In the genomic region with DNA sequence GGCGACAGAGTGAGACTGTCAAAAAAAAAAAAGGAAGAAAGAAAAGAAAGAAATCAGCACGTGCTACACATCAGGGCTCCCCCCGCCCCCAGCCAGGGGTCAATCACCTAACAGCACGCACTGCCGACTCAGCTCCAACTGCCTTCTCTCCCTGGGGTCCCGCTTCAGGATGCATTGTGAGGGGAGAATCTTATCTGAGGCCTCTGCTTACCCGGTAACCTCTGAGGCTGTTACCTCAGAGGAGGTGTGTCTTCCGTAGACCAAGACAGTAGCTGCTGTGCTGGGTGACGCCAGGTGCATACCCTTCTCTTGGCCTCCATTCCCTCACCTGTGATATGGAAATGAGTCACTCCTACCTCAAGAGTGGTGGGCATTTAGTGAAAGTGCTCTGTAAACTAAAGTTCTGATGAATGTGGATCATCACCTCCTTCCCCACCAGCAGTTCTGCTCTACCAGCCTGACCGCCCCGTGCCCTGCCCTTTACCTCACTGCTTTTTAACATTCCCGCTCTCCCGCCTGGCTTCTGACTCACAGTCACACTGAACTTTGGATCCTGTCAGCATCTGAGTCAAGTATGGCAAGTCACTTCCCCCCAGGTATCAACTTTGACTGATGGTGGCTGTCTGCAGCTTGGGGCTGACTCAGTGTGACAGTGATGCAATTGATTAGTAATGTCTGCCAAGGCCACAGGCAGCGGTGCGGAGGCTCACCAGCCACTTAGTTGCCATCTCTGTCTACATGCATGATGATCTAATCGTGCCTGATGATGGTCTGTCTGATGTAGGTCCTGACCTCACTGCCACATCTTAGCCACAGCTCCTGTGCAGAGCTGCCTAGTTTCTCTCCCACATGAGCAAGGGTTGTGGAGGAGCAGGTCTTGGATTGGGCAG, we compare ENCODE assay signal across 8 cellular contexts.
DNase-seq lines count a peak whose midpoint lies in the region; ATAC-seq and TF ChIP-seq lines count a peak whose summit lies in the region.

No MANE protein-coding gene starts in this region.

- ATAC-seq in HG03432 (IDR thresholded peaks at IDR 0.05; ENCODE audit: unreplicated experiment) (no peak), HG02852 (IDR thresholded peaks at IDR 0.05; ENCODE audit: unreplicated experiment) (no peak)

- TF ChIP-seq CTCF in epithelial cell of esophagus (IDR thresholded peaks at IDR 0.05; ENCODE audit: insufficient read depth, low read depth, low read length, missing control alignments): no peak

- peak; percentile 88 for DNase-seq in HCEC 1CT
- peak; percentile 29 for DNase-seq in T-helper 22 cell (ENCODE audit: low read depth)
- DNase-seq in epithelial cell of esophagus (ENCODE audit: low read depth): peak; percentile 99
- DNase-seq in stimulated activated CD8-positive, alpha-beta memory T cell treated with anti-CD3 and anti-CD28 coated beads, Interleukin-12 subunit alpha, Interleukin-12 subunit beta, amount 100 ng/mL, for 1 hour (ENCODE audit: low read depth): peak; percentile 6
- no peak for DNase-seq in HEK293T (ENCODE audit: extremely low spot score)
- no peak for DNase-seq in NCI-H2081 treated with DMSO at 0.1 percent for 48 hours (lab: John Stamatoyannopoulos, UW)

- H3K4me3 ChIP-seq in epithelial cell of esophagus (ENCODE audit: low read length): no peak overlapping the region

- POLR2A ChIA-PET in HEK293T (lab: Yijun Ruan, JAX): interaction anchor here (0.6 kb wide), 1 partner anchor 203 kb away, joined by 3 read pairs; no protein-coding TSS in a partner anchor

- CTCF ChIA-PET in HEK293T (lab: Yijun Ruan, JAX): interaction anchor here (1.0 to 1.4 kb wide), 2 partner anchors 9 to 23 kb away, joined by 3 read pairs; no protein-coding TSS in a partner anchor

TF ChIP-seq in HEK293T, 16 proteins besides CTCF, POLR2A, EP300 and RAD21:
- no peak for TF ChIP-seq ELF4 (IDR thresholded peaks at IDR 0.05)
- TF ChIP-seq HDGF (IDR thresholded peaks at IDR 0.05; ENCODE audit: borderline replicate concordance): no peak
- no peak for TF ChIP-seq BHLHE40 (IDR thresholded peaks at IDR 0.05; ENCODE audit: borderline replicate concordance)
- TF ChIP-seq FOXA1 (IDR thresholded peaks at IDR 0.05): no peak
- TF ChIP-seq CTBP1 (IDR thresholded peaks at IDR 0.05; ENCODE audit: borderline replicate concordance): no peak
- TF ChIP-seq TARDBP (IDR thresholded peaks at IDR 0.05): no peak
- TF ChIP-seq ARNT (IDR thresholded peaks at IDR 0.05): no peak
- no peak for TF ChIP-seq SUZ12 (IDR thresholded peaks at IDR 0.05)
- no peak for TF ChIP-seq FOXM1 (IDR thresholded peaks at IDR 0.05; ENCODE audit: borderline replicate concordance)
- TF ChIP-seq SP1 (IDR thresholded peaks at IDR 0.05): no peak
- no peak for TF ChIP-seq LEF1 (IDR thresholded peaks at IDR 0.05; ENCODE audit: borderline replicate concordance)
- no peak for TF ChIP-seq FOXK2 (IDR thresholded peaks at IDR 0.05)
- no peak for TF ChIP-seq L3MBTL2 (conservative IDR thresholded peaks at IDR 0.05)
- TF ChIP-seq PKNOX1 (IDR thresholded peaks at IDR 0.05): no peak; the same call in 1 of the 2 replicates
- no peak for TF ChIP-seq NFRKB (IDR thresholded peaks at IDR 0.05)
- TF ChIP-seq ZNF384 (IDR thresholded peaks at IDR 0.05): no peak

Comparison
In these comparisons a context has a peak if more than half of its experiments do, and no peak if none do; other contexts are left out.
1. DNase-seq: peak in HCEC 1CT (single experiment), T-helper 22 cell (single experiment), epithelial cell of esophagus (single experiment) and stimulated activated CD8-positive, alpha-beta memory T cell treated with anti-CD3 and anti-CD28 coated beads, Interleukin-12 subunit alpha, Interleukin-12 subunit beta, amount 100 ng/mL, for 1 hour (single experiment); none in HEK293T (single experiment) and NCI-H2081 treated with DMSO at 0.1 percent for 48 hours (single experiment).